Comparison of ENCODE assay signal across 10 cellular contexts in the genomic region with DNA sequence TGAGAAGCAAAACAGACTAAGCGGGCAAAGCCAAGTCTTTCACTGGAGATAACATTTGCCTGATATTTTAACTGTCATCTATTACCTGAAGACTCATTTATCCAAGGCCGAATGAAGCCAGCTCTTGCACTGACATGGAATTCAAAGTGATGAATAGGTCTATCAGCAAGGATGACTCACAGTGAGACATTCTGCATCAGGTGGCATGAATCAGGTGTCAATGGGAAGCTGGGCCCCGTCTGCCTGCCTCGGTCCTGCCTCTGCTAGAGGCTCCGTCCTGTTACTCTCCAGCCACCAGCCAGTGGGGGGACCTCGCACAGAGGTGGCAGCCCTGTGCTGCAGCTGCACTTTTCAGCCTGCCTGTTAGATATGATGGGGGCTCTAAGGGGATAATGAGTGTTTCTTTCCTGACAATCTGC. TPM values are rescaled to one million over a fixed set of nuclear protein-coding genes. Genes with fewer than 3 reads are reported as not detected.
DNase-seq lines count a peak whose midpoint lies in the region; ATAC-seq and TF ChIP-seq lines count a peak whose summit lies in the region.
"Had no signal": no experiment of that assay in that cellular context is flagged by ENCODE, and none has a peak within 500 bp of the region (broad histone marks: within the 10 kb centered on the region; RNA-seq: fewer than 3 reads in every experiment).

No MANE protein-coding gene starts in this region.

- POLR2A ChIA-PET in Caco-2 (lab: Charles Lee): no interaction called here

- DNase-seq in Caco-2: no peak
- DNase-seq in NCI-H748 treated with DMSO at 0.1 percent for 48 hours (lab: John Stamatoyannopoulos, UW): peak; percentile 84
- no peak for DNase-seq in esophagus squamous epithelium (lab: John Stamatoyannopoulos, UW)
- no peak for DNase-seq in middle frontal gyrus (ENCODE audit: extremely low spot score, low spot score)
- no peak for DNase-seq in activated gamma-delta T cell treated with Interleukin-2 at 50 U/mL for 16 hours
- DNase-seq in left lung: no peak
- DNase-seq: OCI-M1, retina had no signal

- H3K27ac ChIP-seq in esophagus squamous epithelium (peak overlapping the region in 3 of 4 donors; percentile 78 to 83 (median 81)), left lung (peak overlapping the region in 1 of 2 donors; percentile 31)

- no peaks in the 10 kb centered on the region for H3K27me3 Mint-ChIP-seq in Caco-2 (ENCODE audit: insufficient read depth, unreplicated experiment)
- no peaks in the 10 kb centered on the region for H3K27me3 Mint-ChIP-seq in nephron (ENCODE audit: low read depth)

- no peak overlapping the region for H3K4me3 Mint-ChIP-seq in Caco-2 (ENCODE audit: unreplicated experiment)
- H3K4me3 Mint-ChIP-seq in nephron: no peak overlapping the region

- H3K27ac Mint-ChIP-seq in Caco-2 (ENCODE audit: unreplicated experiment): peak overlapping the region; percentile 68
- peak overlapping the region; percentile 44 to 91 (median 83) for H3K27ac Mint-ChIP-seq in nephron

- no peak for TF ChIP-seq POLR2A in esophagus squamous epithelium (IDR thresholded peaks at IDR 0.05)

- H3K4me1 ChIP-seq in Caco-2 (0 out of 2 replicates have a peak, but pooled peaks cover 3% of the 10 kb centered on the region), esophagus squamous epithelium (peaks cover 6 to 84% (median 46%) of the 10 kb centered on the region in 3 donors), left lung (peaks cover 8 to 76% of the 10 kb centered on the region in 2 donors)

- peaks cover 7% of the 10 kb centered on the region for H3K4me1 Mint-ChIP-seq in Caco-2 (ENCODE audit: low read depth, unreplicated experiment)
- peaks cover 84% of the 10 kb centered on the region for H3K4me1 Mint-ChIP-seq in nephron

- H3K27me3 ChIP-seq in Caco-2 (replicated peaks; ENCODE audit: control insufficient read depth, insufficient read depth, low read length) (no peaks in the 10 kb centered on the region), esophagus squamous epithelium (no peaks in the 10 kb centered on the region), left lung (no peaks in the 10 kb centered on the region)

- BruUV-seq in Caco-2 (replicated peaks; lab: Mats Ljungman, UMichigan): no TSS peak

- no peaks in the 10 kb centered on the region for H3K9me3 Mint-ChIP-seq in Caco-2 (ENCODE audit: unreplicated experiment)
- H3K9me3 Mint-ChIP-seq in nephron: no peaks in the 10 kb centered on the region

- no peaks in the 10 kb centered on the region for H3K36me3 ChIP-seq in Caco-2 (ENCODE audit: control insufficient read depth, insufficient read depth, low read length)
- H3K36me3 ChIP-seq in esophagus squamous epithelium: no peaks in the 10 kb centered on the region
- no peaks in the 10 kb centered on the region for H3K36me3 ChIP-seq in left lung

- ATAC-seq in left lung (no peak), GM21515 (IDR thresholded peaks at IDR 0.05; ENCODE audit: unreplicated experiment) (no peak)

- TF ChIP-seq CTCF in Caco-2 (IDR thresholded peaks at IDR 0.05; ENCODE audit: insufficient read depth in 1 of 2, low read depth in 1 of 2, low read length in 1 of 2, severe bottlenecking in 1 of 2, unreplicated experiment in 1 of 2) (no peak), esophagus squamous epithelium (IDR thresholded peaks at IDR 0.05) (no peak), nephron (IDR thresholded peaks at IDR 0.05; ENCODE audit: unreplicated experiment in 3 of 3) (no peak), left lung (IDR thresholded peaks at IDR 0.05) (no peak)

- CTCF ChIA-PET in Caco-2 (lab: Charles Lee): no interaction called here

- no peak overlapping the region for H3K4me3 ChIP-seq in Caco-2 (ENCODE audit: low read depth, low read length)
- no peak overlapping the region for H3K4me3 ChIP-seq in esophagus squamous epithelium
- no peak overlapping the region for H3K4me3 ChIP-seq in left lung

- H3K36me3 Mint-ChIP-seq in Caco-2 (ENCODE audit: insufficient read depth, unreplicated experiment) (no peaks in the 10 kb centered on the region), nephron (ENCODE audit: low read depth) (no peaks in the 10 kb centered on the region)

- WGBS in esophagus squamous epithelium, 2 donors: 32 to 34% methylated on average over 5 to 6 of the region's 6 CpGs

- no peaks in the 10 kb centered on the region for H3K9me3 ChIP-seq in Caco-2
- H3K9me3 ChIP-seq in esophagus squamous epithelium: no peaks in the 10 kb centered on the region
- H3K9me3 ChIP-seq in left lung: no peaks in the 10 kb centered on the region

- intact Hi-C loops in Caco-2 (cut with micrococcal nuclease; ENCODE audit: unreplicated experiment): no loop called here
- intact Hi-C loops in esophagus squamous epithelium (cut with DNase I): no loop called here
- intact Hi-C loops in left lung (cut with DNase I): no loop called here

RNA-seq across cellular contexts. Expression of a gene that starts 23.5 kb away (rescaled TPM):
- total RNA-seq in Caco-2 (2022): 9.1 and 12.9 TPM in 2 replicates
- total RNA-seq in esophagus squamous epithelium: 10 to 100 TPM in 1 of 4 donors, 1 to 10 TPM in 3; 1.3 to 18.7 (median 4.4) TPM
- 10 to 100 TPM; 28.1 to 43.6 TPM for total RNA-seq in left lung
